ENCODE assay signal across 1 cellular context in genomic region chr3:32892625-32893598, GRCh38.
TF ChIP-seq lines count a peak whose summit lies in the region.

No MANE protein-coding gene starts in this region.

TF ChIP-seq in HepG2, 621 proteins besides CTCF, POLR2A, EP300 and RAD21 (continued from another document):
- no peak for TF ChIP-seq ATF4 (CRISPR knock-in tag; IDR thresholded peaks at IDR 0.05)
- TF ChIP-seq MIER3 (CRISPR knock-in tag; IDR thresholded peaks at IDR 0.05; ENCODE audit: borderline replicate concordance), result no peak
- TF ChIP-seq FUBP1 (CRISPR knock-in tag; IDR thresholded peaks at IDR 0.05; ENCODE audit: borderline replicate concordance), result no peak
- peak; percentile 92 for TF ChIP-seq RBM22 (optimal IDR thresholded peaks at IDR 0.05; ENCODE audit: low read length)
- TF ChIP-seq PCBP2 (optimal IDR thresholded peaks at IDR 0.05; ENCODE audit: low read depth, low read length, poor library complexity, severe bottlenecking), result no peak
- TF ChIP-seq ZNF10 (CRISPR knock-in tag; IDR thresholded peaks at IDR 0.05; ENCODE audit: borderline replicate concordance, low read depth), result no peak
- TF ChIP-seq MBD4 (IDR thresholded peaks at IDR 0.05; ENCODE audit: borderline replicate concordance, low read length), result peak; percentile 62; the same call in 1 of the 2 replicates
- no peak for TF ChIP-seq ZFY (CRISPR knock-in tag; IDR thresholded peaks at IDR 0.05)
- peak; percentile 50; the same call in 1 of the 2 replicates for TF ChIP-seq ZNF652 (CRISPR knock-in tag; IDR thresholded peaks at IDR 0.05; ENCODE audit: borderline replicate concordance, low read depth)
- TF ChIP-seq ZMAT3 (CRISPR knock-in tag; conservative IDR thresholded peaks at IDR 0.05), result no peak
- no peak for TF ChIP-seq TIGD3 (CRISPR knock-in tag; IDR thresholded peaks at IDR 0.05; ENCODE audit: borderline replicate concordance)
